In genomic region chr1:169127305-169127704, GRCh38 we compare ENCODE assay signal across 13 cellular contexts. TPM values are rescaled to one million over a fixed set of nuclear protein-coding genes. Genes with fewer than 3 reads are reported as not detected.
DNase-seq lines count a peak whose midpoint lies in the region; ATAC-seq and TF ChIP-seq lines count a peak whose summit lies in the region.
"Had no signal": no experiment of that assay in that cellular context is flagged by ENCODE, and none has a peak within 500 bp of the region (broad histone marks: within the 10 kb centered on the region; RNA-seq: fewer than 3 reads in every experiment).

No MANE protein-coding gene starts in this region.

- WGBS in esophagus muscularis mucosa = 73% methylated on average over 3 of the region's 3 CpGs
- 74 to 88% (median 86%) methylated on average over 3 of the region's 3 CpGs for WGBS in psoas muscle, 3 donors

- peaks cover 85% of the 10 kb centered on the region for H3K4me1 Mint-ChIP-seq in Calu3 (ENCODE audit: low read depth, unreplicated experiment)

- no peaks in the 10 kb centered on the region for H4K20me1 ChIP-seq in BLaER1

- no peak for TF ChIP-seq POLR2A in esophagus muscularis mucosa (IDR thresholded peaks at IDR 0.05; ENCODE audit: low read depth)

- no peak for TF ChIP-seq EP300 in esophagus muscularis mucosa (IDR thresholded peaks at IDR 0.05)

- peak overlapping the region; percentile 55 for H3K4me2 ChIP-seq in BLaER1

- H3K27ac ChIP-seq in BLaER1 (no peak overlapping the region), esophagus muscularis mucosa (replicated peaks in 1 of 4) (peak overlapping the region in 3 of 4 donors; percentile 9 to 47 (median 33)), psoas muscle (peak overlapping the region; percentile 69)
- H3K27ac ChIP-seq: C4-2B had no signal

- H3K36me3 ChIP-seq in BLaER1 (peaks cover 12% of the 10 kb centered on the region), esophagus muscularis mucosa (peaks cover 6 to 71% (median 49%) of the 10 kb centered on the region in 4 donors), psoas muscle (ENCODE audit: insufficient read depth in 1 of 2, low read depth in 1 of 2) (peaks cover 7 to 98% of the 10 kb centered on the region in 2 donors)

- no TSS peak for BruUV-seq in Calu3 (replicated peaks; lab: Mats Ljungman, UMichigan)

- H3K4me3 ChIP-seq in BLaER1 = no peak overlapping the region
- no peak overlapping the region for H3K4me3 ChIP-seq in esophagus muscularis mucosa
- no peak overlapping the region for H3K4me3 ChIP-seq in psoas muscle
- H3K4me3 ChIP-seq: HAP-1 had no signal

- H3K9me3 ChIP-seq in BLaER1 (no peaks in the 10 kb centered on the region), esophagus muscularis mucosa (no peaks in the 10 kb centered on the region), psoas muscle (no peaks in the 10 kb centered on the region)
- H3K9me3 ChIP-seq: HAP-1 had no signal

- CTCF ChIA-PET in Calu3 (lab: Charles Lee) = no interaction called here

- peak overlapping the region; percentile 55 for H3K27ac Mint-ChIP-seq in Calu3 (ENCODE audit: unreplicated experiment)
- H3K27ac Mint-ChIP-seq: CD4-positive, alpha-beta memory T cell had no signal

- no peaks in the 10 kb centered on the region for H3K27me3 Mint-ChIP-seq in Calu3 (ENCODE audit: unreplicated experiment)
- H3K27me3 Mint-ChIP-seq: CD4-positive, alpha-beta memory T cell had no signal

- H3K9me3 Mint-ChIP-seq in Calu3 (ENCODE audit: low read depth, unreplicated experiment) = no peaks in the 10 kb centered on the region
- H3K9me3 Mint-ChIP-seq: CD4-positive, alpha-beta memory T cell had no signal

- no peak overlapping the region for H3K9ac ChIP-seq in BLaER1

- peaks cover 96% of the 10 kb centered on the region for H3K36me3 Mint-ChIP-seq in Calu3 (ENCODE audit: insufficient read depth, unreplicated experiment)

- ATAC-seq in psoas muscle = no peak
- ATAC-seq in stimulated activated naive CD8-positive, alpha-beta T cell treated with anti-CD3 and anti-CD28 coated beads, Interleukin-15, Interleukin-2, amounts not matched to agents 100 U/mL and 50 U/mL, for 24 hours = no peak

- H3K27me3 ChIP-seq in BLaER1 (no peaks in the 10 kb centered on the region), esophagus muscularis mucosa (no peaks in the 10 kb centered on the region), psoas muscle (ENCODE audit: insufficient read depth in 3 of 3, low read length in 2 of 3) (no peaks in the 10 kb centered on the region)

- intact Hi-C loops in Calu3 (cut with micrococcal nuclease; ENCODE audit: unreplicated experiment) = no loop called here
- intact Hi-C loops in esophagus muscularis mucosa (cut with DNase I) = no loop called here
- intact Hi-C loops in psoas muscle (cut with DNase I) = no loop called here

- no peak overlapping the region for H3K4me3 Mint-ChIP-seq in Calu3 (ENCODE audit: low read depth, unreplicated experiment)
- H3K4me3 Mint-ChIP-seq: CD4-positive, alpha-beta memory T cell had no signal

- no peak for TF ChIP-seq CTCF in Calu3 (IDR thresholded peaks at IDR 0.05; ENCODE audit: unreplicated experiment)
- no peak for TF ChIP-seq CTCF in esophagus muscularis mucosa (IDR thresholded peaks at IDR 0.05)
- TF ChIP-seq CTCF in psoas muscle (IDR thresholded peaks at IDR 0.05) = no peak

- in situ Hi-C loops in KBM-7 (cut with MboI; ENCODE audit: low pct_unique_long_range_greater_than_20kb, low sequenced_read_pairs) = no loop called here

- DNase-seq in Calu3 (no peak), esophagus muscularis mucosa (ENCODE audit: extremely low spot score) (no peak), psoas muscle (no peak), KBM-7 (no peak), GF-D8 (lab: John Stamatoyannopoulos, UW) (no peak), GOT3 (lab: John Stamatoyannopoulos, UW) (no peak)
- no peak for DNase-seq in stimulated activated naive CD8-positive, alpha-beta T cell treated with anti-CD3 and anti-CD28 coated beads, Interleukin-15, Interleukin-2, amounts not matched to agents 100 U/mL and 50 U/mL, for 24 hours
- DNase-seq: ACHN; CD4-positive, alpha-beta memory T cell; DND-41 had no signal

- H3K4me1 ChIP-seq in BLaER1 = peaks cover 32% of the 10 kb centered on the region
- peaks cover 22 to 49% (median 43%) of the 10 kb centered on the region in 4 donors for H3K4me1 ChIP-seq in esophagus muscularis mucosa
- H3K4me1 ChIP-seq in psoas muscle = peaks cover 51% of the 10 kb centered on the region
- H3K4me1 ChIP-seq: HAP-1 had no signal

RNA-seq across cellular contexts. Expression of gene ATP1B1, which starts 20.8 kb away (rescaled TPM):
- total RNA-seq in Calu3 (2022) (621 and 626 TPM in 2 replicates), esophagus muscularis mucosa (10 to 100 TPM; 69.4 to 88.6 (median 78.3) TPM), psoas muscle (1,000 to 10,000 TPM in 2 of 4 donors, 100 to 1,000 TPM in 2; 290 to 1,098 (median 779) TPM)
- polyA plus RNA-seq in psoas muscle = 100 to 1,000 TPM; 176 to 263 (median 228) TPM
